12 cellular contexts compared by ENCODE assay signal in the genomic region with DNA sequence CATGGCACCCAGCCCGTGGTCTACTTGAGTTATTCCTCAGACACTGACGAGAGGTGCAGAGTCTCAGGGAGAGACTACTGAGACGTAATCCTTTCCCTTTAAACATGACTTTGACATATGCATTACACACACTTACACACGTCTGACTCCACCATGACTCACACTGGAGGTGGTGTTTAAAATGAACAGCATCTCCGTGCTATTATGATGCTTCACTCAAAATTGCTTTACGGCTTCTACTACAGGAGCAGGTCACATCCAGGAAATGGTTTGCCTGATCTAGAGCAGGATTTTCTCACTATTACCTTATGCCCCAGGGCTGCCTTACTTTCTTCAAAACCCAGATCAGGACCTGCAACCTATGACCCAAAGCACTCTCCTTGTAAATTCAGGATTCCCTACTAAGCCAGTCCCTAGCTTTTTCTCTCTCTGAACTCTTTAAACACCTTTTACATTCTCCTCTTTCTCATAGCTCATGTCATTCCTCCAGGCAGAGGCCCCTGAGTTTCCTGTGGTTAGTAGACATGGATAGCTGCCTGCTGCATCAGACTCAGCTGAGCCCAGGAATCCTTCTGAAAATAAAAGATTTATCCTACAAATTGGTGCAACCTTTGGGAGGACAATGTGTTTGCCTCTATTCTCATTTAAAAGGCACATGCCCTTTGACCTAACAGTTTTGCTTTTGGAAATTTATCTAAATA. TPM values are rescaled to one million over a fixed set of nuclear protein-coding genes. Genes with fewer than 3 reads are reported as not detected.
DNase-seq lines count a peak whose midpoint lies in the region; ATAC-seq lines count a peak whose summit lies in the region.
"Had no signal": no experiment of that assay in that cellular context is flagged by ENCODE, and none has a peak within 500 bp of the region (broad histone marks: within the 10 kb centered on the region; RNA-seq: fewer than 3 reads in every experiment).

No MANE protein-coding gene starts in this region.

- DNase-seq in DMS53 (lab: John Stamatoyannopoulos, UW): peak; percentile 21
- no peak for DNase-seq in DMS53 treated with DMSO at 0.1 percent for 48 hours (lab: John Stamatoyannopoulos, UW; ENCODE audit: unreplicated experiment)
- peak; percentile 97 for DNase-seq in RKO (ENCODE audit: low spot score)
- DNase-seq in epithelial cell of prostate (ENCODE audit: low read depth, low spot score): peak; percentile 99
- no peak for DNase-seq in RPMI8226
- DNase-seq: activated CD8-positive, alpha-beta memory T cell treated with anti-CD3 and anti-CD28 coated beads for 24 hours; endodermal cell; NK-92 treated with Interleukin-12 subunit alpha and Interleukin-12 subunit beta, amount 100 ng/mL, for 24 hours had no signal

- peak overlapping the region; percentile 98 for H3K27ac ChIP-seq in epithelial cell of prostate
- H3K27ac ChIP-seq: 22Rv1 had no signal

- H3K4me3 ChIP-seq in skeletal muscle satellite cell (ENCODE audit: low read length): peak overlapping the region; percentile 27

- no peaks in the 10 kb centered on the region for H3K27me3 ChIP-seq in skeletal muscle satellite cell (ENCODE audit: control insufficient read depth, insufficient read depth, low read length)

- no peaks in the 10 kb centered on the region for H3K36me3 ChIP-seq in skeletal muscle satellite cell (ENCODE audit: insufficient read depth, low read length)

- ATAC-seq in HG02763 (IDR thresholded peaks at IDR 0.05; ENCODE audit: unreplicated experiment) (no peak), HG03521 (IDR thresholded peaks at IDR 0.05; ENCODE audit: unreplicated experiment) (no peak)

- no peaks in the 10 kb centered on the region for H3K9me3 ChIP-seq in skeletal muscle satellite cell (replicated peaks; ENCODE audit: low read length)

- H3K4me2 ChIP-seq in skeletal muscle satellite cell (ENCODE audit: low read length): peak overlapping the region; percentile 65

- peak overlapping the region; percentile 28 for H3K9ac ChIP-seq in skeletal muscle satellite cell (ENCODE audit: low read depth, low read length)

- peaks cover 60% of the 10 kb centered on the region for H3K4me1 ChIP-seq in skeletal muscle satellite cell (ENCODE audit: control insufficient read depth, insufficient read depth, low read length)

RNA-seq across cellular contexts. Expression of a gene that starts 31.2 kb away (rescaled TPM):
- total RNA-seq in skeletal muscle satellite cell (2012; rRNA removed): 3.9 and 5.8 TPM in 2 replicates

Comparison
In these comparisons a context has a peak if more than half of its experiments do, and no peak if none do; other contexts are left out.
1. DNase-seq: peak in DMS53 (single experiment), RKO (single experiment) and epithelial cell of prostate (single experiment); none in DMS53 treated with DMSO at 0.1 percent for 48 hours (single experiment) and RPMI8226 (single experiment).